ENCODE assay signal across 26 cellular contexts in the genomic region with DNA sequence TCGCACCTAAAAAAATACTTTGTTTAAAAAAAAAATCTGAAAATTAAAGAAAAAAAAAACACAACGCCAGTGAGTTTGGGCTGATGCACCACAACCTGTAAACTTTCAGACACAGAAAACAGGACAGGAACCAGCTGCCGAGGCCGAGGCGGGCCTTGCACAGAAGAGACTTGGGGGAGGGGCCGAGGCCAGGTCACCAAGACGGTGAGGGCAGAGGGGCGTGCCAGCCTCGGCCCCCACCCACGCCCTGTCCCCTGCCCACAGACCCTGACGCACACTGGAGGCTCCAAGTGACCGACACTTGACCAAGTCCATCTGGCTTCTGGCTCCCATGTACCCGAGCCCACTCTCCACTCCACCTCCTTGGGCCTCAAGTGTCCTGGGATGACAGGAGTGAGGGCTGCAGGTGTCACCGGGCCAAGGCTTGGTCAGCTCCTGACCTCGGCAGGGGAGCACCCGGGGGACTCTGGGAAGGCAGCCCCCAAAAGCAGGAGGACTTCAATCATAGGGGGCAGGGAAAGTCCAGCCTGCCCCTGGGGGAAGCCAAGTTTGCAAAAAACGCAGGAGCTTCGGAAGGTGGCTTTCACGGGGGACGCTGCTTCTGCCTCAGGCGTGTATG.
"Had no signal": no experiment of that assay in that cellular context is flagged by ENCODE, and none has a peak within 500 bp of the region (broad histone marks: within the 10 kb centered on the region; RNA-seq: fewer than 3 reads in every experiment).

No MANE protein-coding gene starts in this region.

- H3K4me1 Mint-ChIP-seq: activated CD4-positive, alpha-beta memory T cell treated with anti-CD3 and anti-CD28 coated beads, Interleukin-2, amount 10 ng/mL, durations not matched to agents 7 days and 5 days; endodermal cell; nephron; WTC11 had no signal

- H3K4me3 Mint-ChIP-seq: activated CD4-positive, alpha-beta memory T cell treated with anti-CD3 and anti-CD28 coated beads, Interleukin-2, amount 10 ng/mL, durations not matched to agents 7 days and 5 days; activated naive CD8-positive, alpha-beta T cell treated with anti-CD3 and anti-CD28 coated beads, Interleukin-2, amount 50 U/mL, for 24 hours; endodermal cell; nephron; T-cell; WTC11 had no signal

- H3K36me3 ChIP-seq: brain microvascular endothelial cell, colonic mucosa, thoracic aorta had no signal

- H3K27me3 ChIP-seq: brain microvascular endothelial cell, colonic mucosa, upper lobe of left lung had no signal

- H3K9me3 ChIP-seq: colonic mucosa, thoracic aorta, upper lobe of left lung had no signal

- H3K9me3 Mint-ChIP-seq: activated CD4-positive, alpha-beta memory T cell treated with anti-CD3 and anti-CD28 coated beads, Interleukin-2, amount 10 ng/mL, durations not matched to agents 7 days and 5 days; activated naive CD8-positive, alpha-beta T cell treated with anti-CD3 and anti-CD28 coated beads, Interleukin-2, amount 50 U/mL, for 24 hours; endodermal cell; nephron; T-cell had no signal

- H3K36me3 Mint-ChIP-seq: WTC11 had no signal

- H3K27ac Mint-ChIP-seq: activated CD4-positive, alpha-beta memory T cell treated with anti-CD3 and anti-CD28 coated beads, Interleukin-2, amount 10 ng/mL, durations not matched to agents 7 days and 5 days; activated naive CD8-positive, alpha-beta T cell treated with anti-CD3 and anti-CD28 coated beads, Interleukin-2, amount 50 U/mL, for 24 hours; endodermal cell; nephron; progenitor cell of endocrine pancreas; T-cell had no signal

- H3K27ac ChIP-seq: brain microvascular endothelial cell, colonic mucosa, epithelial cell of prostate, skin epidermis, thoracic aorta, upper lobe of left lung had no signal

- H3K27me3 Mint-ChIP-seq: activated CD4-positive, alpha-beta memory T cell treated with anti-CD3 and anti-CD28 coated beads, Interleukin-2, amount 10 ng/mL, durations not matched to agents 7 days and 5 days had no signal

- H3K4me3 ChIP-seq: colonic mucosa, skin epidermis, thoracic aorta, upper lobe of left lung had no signal

- ATAC-seq: activated naive CD8-positive, alpha-beta T cell treated with anti-CD3 and anti-CD28 coated beads, Interleukin-2, amount 50 U/mL, for 24 hours; left lobe of liver; SK-N-SH treated with all-trans-retinoic acid at 6 μM for 48 hours; WTC11 had no signal

- DNase-seq: activated CD4-positive, alpha-beta memory T cell treated with anti-CD3 and anti-CD28 coated beads, Interleukin-2, amount 10 ng/mL, durations not matched to agents 7 days and 5 days; activated CD4-positive, alpha-beta T cell treated with anti-CD3 and anti-CD28 coated beads for 4 hours; activated gamma-delta T cell treated with Interleukin-2 at 50 U/mL for 16 hours; activated naive CD8-positive, alpha-beta T cell treated with anti-CD3 and anti-CD28 coated beads, Interleukin-2, amount 50 U/mL, for 24 hours; anterior cingulate cortex; brain microvascular endothelial cell; central memory CD4-positive, alpha-beta T cell; colonic mucosa; endodermal cell; foreskin fibroblast; hypothalamus; islet precursor cell; mammary epithelial cell; midbrain; stimulated activated CD4-positive, alpha-beta T cell treated with anti-CD3 and anti-CD28 coated beads, Interleukin-15, amount 100 ng/mL, for 24 hours; stimulated activated CD4-positive, alpha-beta T cell treated with anti-CD3 and anti-CD28 coated beads, Interleukin-2, amount 100 ng/mL, for 48 hours; T-cell had no signal

- H3K4me1 ChIP-seq: colonic mucosa, upper lobe of left lung had no signal
